ENCODE assay signal across 22 cellular contexts in the genomic region with DNA sequence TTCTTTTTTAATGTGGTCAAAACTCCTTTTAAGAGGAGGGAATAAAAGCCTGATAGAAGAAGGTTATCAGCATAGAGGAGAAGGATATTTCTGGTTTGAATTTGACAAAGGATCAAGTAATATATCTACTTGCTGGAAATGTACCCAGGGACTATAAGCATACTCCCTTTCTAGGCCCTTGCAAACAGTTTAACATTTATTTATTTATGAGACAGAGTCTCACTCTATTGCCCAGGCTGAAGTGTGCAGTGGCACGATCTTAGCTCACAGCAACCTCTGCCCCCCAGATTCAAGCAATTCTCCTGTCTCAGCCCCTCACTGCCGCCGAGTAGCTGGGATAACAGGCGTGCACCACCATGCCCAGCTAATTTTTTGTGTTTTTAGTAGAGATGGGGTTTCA.
"Had no signal": no experiment of that assay in that cellular context is flagged by ENCODE, and none has a peak within 500 bp of the region (broad histone marks: within the 10 kb centered on the region; RNA-seq: fewer than 3 reads in every experiment).

No MANE protein-coding gene starts in this region.

- H3K36me3 ChIP-seq: right atrium auricular region had no signal

- H3K9me3 Mint-ChIP-seq: endodermal cell; immature natural killer cell; naive thymus-derived CD4-positive, alpha-beta T cell; stimulated activated effector memory CD8-positive, alpha-beta T cell treated with anti-CD3 and anti-CD28 coated beads, Interleukin-12 subunit alpha, Interleukin-12 subunit beta, amount 100 ng/mL, for 72 hours; stimulated activated naive CD8-positive, alpha-beta T cell treated with anti-CD3 and anti-CD28 coated beads, Interleukin-15, Interleukin-2, amounts not matched to agents 100 ng/mL and 50 ng/mL, for 24 hours had no signal

- H3K27me3 Mint-ChIP-seq: naive thymus-derived CD4-positive, alpha-beta T cell; stimulated activated naive CD8-positive, alpha-beta T cell treated with anti-CD3 and anti-CD28 coated beads, Interleukin-15, Interleukin-2, amounts not matched to agents 100 ng/mL and 50 ng/mL, for 24 hours had no signal

- H3K4me3 ChIP-seq: coronary artery, lung, right atrium auricular region, smooth muscle cell, testis, tibial nerve had no signal

- H3K9me3 ChIP-seq: right atrium auricular region, testis, tibial nerve had no signal

- H3K4me2 ChIP-seq: smooth muscle cell had no signal

- FAIRE-seq: keratinocyte had no signal

- H3K27ac ChIP-seq: coronary artery, right atrium auricular region, testis, tibial nerve had no signal

- ATAC-seq: left ventricle myocardium superior; naive thymus-derived CD4-positive, alpha-beta T cell; stimulated activated effector memory CD8-positive, alpha-beta T cell treated with anti-CD3 and anti-CD28 coated beads, Interleukin-12 subunit alpha, Interleukin-12 subunit beta, amount 100 ng/mL, for 72 hours had no signal

- H3K4me3 Mint-ChIP-seq: endodermal cell; immature natural killer cell; naive thymus-derived CD4-positive, alpha-beta T cell; stimulated activated effector memory CD8-positive, alpha-beta T cell treated with anti-CD3 and anti-CD28 coated beads, Interleukin-12 subunit alpha, Interleukin-12 subunit beta, amount 100 ng/mL, for 72 hours; stimulated activated naive CD8-positive, alpha-beta T cell treated with anti-CD3 and anti-CD28 coated beads, Interleukin-15, Interleukin-2, amounts not matched to agents 100 ng/mL and 50 ng/mL, for 24 hours had no signal

- H3K27me3 ChIP-seq: right atrium auricular region, testis, tibial nerve had no signal

- H3K27ac Mint-ChIP-seq: endodermal cell; immature natural killer cell; stimulated activated naive CD8-positive, alpha-beta T cell treated with anti-CD3 and anti-CD28 coated beads, Interleukin-15, Interleukin-2, amounts not matched to agents 100 ng/mL and 50 ng/mL, for 24 hours had no signal

- DNase-seq: caudate nucleus; effector CD4-positive, alpha-beta T cell; endodermal cell; erythroblast; foreskin melanocyte; head of caudate nucleus; hypothalamus; immature natural killer cell; left ventricle myocardium superior; naive thymus-derived CD4-positive, alpha-beta T cell; posterior cingulate gyrus; stimulated activated CD4-positive, alpha-beta T cell treated with anti-CD3 and anti-CD28 coated beads, Interleukin-4, amount 100 ng/mL, for 1 hour; stimulated activated CD8-positive, alpha-beta memory T cell treated with anti-CD3 and anti-CD28 coated beads, Interleukin-4, amount 100 ng/mL, for 48 hours; testis had no signal
